ENCODE assay signal across 9 cellular contexts in genomic region chr19:18294467-18294864, GRCh38. TPM values are rescaled to one million over a fixed set of nuclear protein-coding genes. Genes with fewer than 3 reads are reported as not detected.
DNase-seq lines count a peak whose midpoint lies in the region; ATAC-seq, FAIRE-seq and TF ChIP-seq lines count a peak whose summit lies in the region.
"Had no signal": no experiment of that assay in that cellular context is flagged by ENCODE, and none has a peak within 500 bp of the region (broad histone marks: within the 10 kb centered on the region; RNA-seq: fewer than 3 reads in every experiment).

No MANE protein-coding gene starts in this region.

- peaks cover 1% of the 10 kb centered on the region for H3K9me3 Mint-ChIP-seq in activated naive CD8-positive, alpha-beta T cell treated with anti-CD3 and anti-CD28 coated beads, Interleukin-2, amount 10 ng/mL, durations not matched to agents 7 days and 5 days
- H3K9me3 Mint-ChIP-seq in stimulated activated naive B cell treated with anti-CD40 and anti-IgM and Interleukin-4, amounts not matched to agents 10 μg/mL and 1 μg/mL and 100 μg/mL, for 72 hours: peaks cover 5% of the 10 kb centered on the region in 2 donors

- peak overlapping the region; percentile 91 for H3K27ac Mint-ChIP-seq in activated naive CD8-positive, alpha-beta T cell treated with anti-CD3 and anti-CD28 coated beads, Interleukin-2, amount 10 ng/mL, durations not matched to agents 7 days and 5 days
- peak overlapping the region; percentile 98 for H3K27ac Mint-ChIP-seq in stimulated activated naive B cell treated with anti-CD40 and anti-IgM and Interleukin-4, amounts not matched to agents 10 μg/mL and 1 μg/mL and 100 μg/mL, for 72 hours

- no peaks in the 10 kb centered on the region for H3K36me3 ChIP-seq in mucosa of descending colon (ENCODE audit: low read depth)

- peaks cover 20% of the 10 kb centered on the region for H3K4me1 ChIP-seq in mucosa of descending colon (ENCODE audit: low read depth)

- DNase-seq in DMS153 treated with DMSO at 0.1 percent for 48 hours (lab: John Stamatoyannopoulos, UW; ENCODE audit: unreplicated experiment): peak; percentile 29
- peak; percentile 92 for DNase-seq in T follicular helper cell (ENCODE audit: low read depth)
- DNase-seq in activated naive CD8-positive, alpha-beta T cell treated with anti-CD3 and anti-CD28 coated beads, Interleukin-2, amount 10 ng/mL, durations not matched to agents 7 days and 5 days: peak; percentile 81
- DNase-seq in mucosa of descending colon: peak; percentile 70 to 92 (median 71)
- DNase-seq in stimulated activated naive B cell treated with anti-CD40 and anti-IgM and Interleukin-4, amounts not matched to agents 10 μg/mL and 1 μg/mL and 100 μg/mL, for 72 hours: peak; percentile 76
- no peak for DNase-seq in RCC 7860 (ENCODE audit: low spot score)

- peak; percentile 32 for ATAC-seq in activated naive CD8-positive, alpha-beta T cell treated with anti-CD3 and anti-CD28 coated beads, Interleukin-2, amount 10 ng/mL, durations not matched to agents 7 days and 5 days (ENCODE audit: low read depth)
- ATAC-seq in mucosa of descending colon (peak; percentile 2), HG03045 (IDR thresholded peaks at IDR 0.05; ENCODE audit: unreplicated experiment) (no peak), GM18868 (IDR thresholded peaks at IDR 0.05; ENCODE audit: unreplicated experiment) (no peak)
- peak; percentile 19 to 22 for ATAC-seq in stimulated activated naive B cell treated with anti-CD40 and anti-IgM and Interleukin-4, amounts not matched to agents 10 μg/mL and 1 μg/mL and 100 μg/mL, for 72 hours (replicated peaks)

- no peak for TF ChIP-seq CTCF in mucosa of descending colon (IDR thresholded peaks at IDR 0.05)

- intact Hi-C loops in mucosa of descending colon (cut with DNase I, micrococcal nuclease): no loop called here

- H3K4me1 Mint-ChIP-seq in activated naive CD8-positive, alpha-beta T cell treated with anti-CD3 and anti-CD28 coated beads, Interleukin-2, amount 10 ng/mL, durations not matched to agents 7 days and 5 days: peaks cover 55% of the 10 kb centered on the region
- peaks cover 44 to 75% of the 10 kb centered on the region in 2 donors for H3K4me1 Mint-ChIP-seq in stimulated activated naive B cell treated with anti-CD40 and anti-IgM and Interleukin-4, amounts not matched to agents 10 μg/mL and 1 μg/mL and 100 μg/mL, for 72 hours

- FAIRE-seq in RCC 7860 (lab: Jason Lieb, UNC): no peak
- FAIRE-seq: GM18507 had no signal

- POLR2A ChIA-PET in activated naive CD8-positive, alpha-beta T cell treated with anti-CD3 and anti-CD28 coated beads, Interleukin-2, amount 10 ng/mL, durations not matched to agents 7 days and 5 days (lab: Charles Lee): interaction anchor here (1.1 to 7.3 kb wide), 3 partner anchors 11 to 33 kb away, joined by 4 to 718 read pairs (median 346); partner anchors contain the start of gene JUND

- peak overlapping the region; percentile 43 for H3K4me3 Mint-ChIP-seq in activated naive CD8-positive, alpha-beta T cell treated with anti-CD3 and anti-CD28 coated beads, Interleukin-2, amount 10 ng/mL, durations not matched to agents 7 days and 5 days
- peak overlapping the region; percentile 83 to 89 for H3K4me3 Mint-ChIP-seq in stimulated activated naive B cell treated with anti-CD40 and anti-IgM and Interleukin-4, amounts not matched to agents 10 μg/mL and 1 μg/mL and 100 μg/mL, for 72 hours

- H3K4me3 ChIP-seq in mucosa of descending colon: no peak overlapping the region

- H3K36me3 Mint-ChIP-seq in activated naive CD8-positive, alpha-beta T cell treated with anti-CD3 and anti-CD28 coated beads, Interleukin-2, amount 10 ng/mL, durations not matched to agents 7 days and 5 days: peaks cover 21% of the 10 kb centered on the region
- peaks cover 17 to 37% of the 10 kb centered on the region in 2 donors for H3K36me3 Mint-ChIP-seq in stimulated activated naive B cell treated with anti-CD40 and anti-IgM and Interleukin-4, amounts not matched to agents 10 μg/mL and 1 μg/mL and 100 μg/mL, for 72 hours

- no peaks in the 10 kb centered on the region for H3K27me3 Mint-ChIP-seq in activated naive CD8-positive, alpha-beta T cell treated with anti-CD3 and anti-CD28 coated beads, Interleukin-2, amount 10 ng/mL, durations not matched to agents 7 days and 5 days
- no peaks in the 10 kb centered on the region for H3K27me3 Mint-ChIP-seq in stimulated activated naive B cell treated with anti-CD40 and anti-IgM and Interleukin-4, amounts not matched to agents 10 μg/mL and 1 μg/mL and 100 μg/mL, for 72 hours

- H3K9me3 ChIP-seq in mucosa of descending colon: no peaks in the 10 kb centered on the region

RNA-seq across cellular contexts. Expression of gene JUND, which starts 13.0 kb away (rescaled TPM):
- 100 to 1,000 TPM; 366 to 394 TPM for total RNA-seq in activated naive CD8-positive, alpha-beta T cell treated with anti-CD3 and anti-CD28 coated beads, Interleukin-2, amount 10 ng/mL, durations not matched to agents 7 days and 5 days
- 100 to 1,000 TPM; 267 to 328 (median 295) TPM for total RNA-seq in mucosa of descending colon

RNA-seq across cellular contexts. Expression of gene IQCN, which starts 20.2 kb away (rescaled TPM):
- 1 to 10 TPM; 5.0 to 5.2 TPM for total RNA-seq in activated naive CD8-positive, alpha-beta T cell treated with anti-CD3 and anti-CD28 coated beads, Interleukin-2, amount 10 ng/mL, durations not matched to agents 7 days and 5 days
- total RNA-seq in mucosa of descending colon: 10 to 100 TPM in 1 of 3 donors, 1 to 10 TPM in 2; 4.4 to 10.6 (median 8.0) TPM

RNA-seq across cellular contexts. Expression of gene LSM4, which starts 28.4 kb away (rescaled TPM):
- total RNA-seq in activated naive CD8-positive, alpha-beta T cell treated with anti-CD3 and anti-CD28 coated beads, Interleukin-2, amount 10 ng/mL, durations not matched to agents 7 days and 5 days: 100 to 1,000 TPM; 151 to 157 TPM
- 100 to 1,000 TPM in 2 of 3 donors, 10 to 100 TPM in 1; 86.3 to 158 (median 124) TPM for total RNA-seq in mucosa of descending colon

RNA-seq across cellular contexts. Expression of gene PGPEP1, which starts 45.9 kb away (rescaled TPM):
- 10 to 100 TPM; 41.3 to 45.7 TPM for total RNA-seq in activated naive CD8-positive, alpha-beta T cell treated with anti-CD3 and anti-CD28 coated beads, Interleukin-2, amount 10 ng/mL, durations not matched to agents 7 days and 5 days
- 10 to 100 TPM; 77.1 to 97.4 (median 91.5) TPM for total RNA-seq in mucosa of descending colon

Comparison
In these comparisons a context has a peak if more than half of its experiments do, and no peak if none do; other contexts are left out.
1. ATAC-seq: peak in activated naive CD8-positive, alpha-beta T cell treated with anti-CD3 and anti-CD28 coated beads, Interleukin-2, amount 10 ng/mL, durations not matched to agents 7 days and 5 days (single experiment), mucosa of descending colon (single experiment) and stimulated activated naive B cell treated with anti-CD40 and anti-IgM and Interleukin-4, amounts not matched to agents 10 μg/mL and 1 μg/mL and 100 μg/mL, for 72 hours (2 of 2); none in HG03045 (single experiment) and GM18868 (single experiment).